ENCODE assay signal across 8 cellular contexts in genomic region chr6:125584468-125584939, GRCh38.
DNase-seq lines count a peak whose midpoint lies in the region; ATAC-seq and TF ChIP-seq lines count a peak whose summit lies in the region.

No MANE protein-coding gene starts in this region.

- CTCF ChIA-PET in WTC11 (lab: Charles Lee): interaction anchor here (1.0 to 1.1 kb wide), 2 partner anchors 27 to 169 kb away, joined by 4 to 5 read pairs; no protein-coding TSS in a partner anchor

- H3K36me3 ChIP-seq in HUES64 (ENCODE audit: insufficient read depth, low read length): no peaks in the 10 kb centered on the region

- intact Hi-C loops in left cardiac atrium (cut with DNase I): loop anchor here in 1 of 2 donors (10.0 kb wide), 1 partner anchor 160 kb away; the partner anchor contains the start of gene HEY2

- no peak overlapping the region for H3K4me3 Mint-ChIP-seq in WTC11

- H3K36me3 Mint-ChIP-seq in WTC11: no peaks in the 10 kb centered on the region

- peak overlapping the region; percentile 60; the same call in 1 of the 2 replicates for H3K27ac ChIP-seq in HUES64 (ENCODE audit: low read depth, low read length)

- 18% methylated on average over 9 of the region's 9 CpGs for WGBS in HUES64

- H3K27me3 ChIP-seq in HUES64 (ENCODE audit: insufficient read depth, low read length): no peaks in the 10 kb centered on the region

- H3K27ac Mint-ChIP-seq in WTC11: peak overlapping the region; percentile 23; the same call in 1 of the 2 replicates

- DNase-seq in WTC11 (ENCODE audit: low spot score): peak; percentile 65
- peak; percentile 21 for DNase-seq in left cardiac atrium
- peak; percentile 63 for DNase-seq in retina
- DNase-seq in activated naive CD4-positive, alpha-beta T cell (lab: John Stamatoyannopoulos, UW): no peak
- DNase-seq in AG08396 (ENCODE audit: low spot score): no peak

- peaks cover 46% of the 10 kb centered on the region for H3K4me1 Mint-ChIP-seq in WTC11

- TF ChIP-seq CTCF in WTC11 (IDR thresholded peaks at IDR 0.05): no peak

- no peaks in the 10 kb centered on the region for H3K9me3 ChIP-seq in HUES64 (ENCODE audit: insufficient read depth, low read depth, low read length)

- peak; percentile 98 for ATAC-seq in WTC11
- peak; percentile 53 to 61 for ATAC-seq in left cardiac atrium
- no peak for ATAC-seq in HG03045 (IDR thresholded peaks at IDR 0.05; ENCODE audit: unreplicated experiment)
- ATAC-seq in HG03196 (IDR thresholded peaks at IDR 0.05; ENCODE audit: unreplicated experiment): no peak

- H3K27me3 Mint-ChIP-seq in WTC11 (ENCODE audit: low read depth): peaks cover 4% of the 10 kb centered on the region

- H3K9ac ChIP-seq in HUES64 (ENCODE audit: low read depth, low read length): no peak overlapping the region

- no peak overlapping the region for H3K4me3 ChIP-seq in HUES64 (ENCODE audit: low read length)

- POLR2A ChIA-PET in WTC11 (lab: Charles Lee): interaction anchor here (1.0 kb wide), 1 partner anchor 163 kb away, joined by 3 read pairs; no protein-coding TSS in a partner anchor

- peaks cover 15% of the 10 kb centered on the region for H3K4me1 ChIP-seq in HUES64 (ENCODE audit: insufficient read depth, low read length)

- H3K9me3 Mint-ChIP-seq in WTC11: peaks cover 2% of the 10 kb centered on the region

TF ChIP-seq in WTC11, 78 proteins besides CTCF, POLR2A, EP300 and RAD21 (continues in another document):
- TF ChIP-seq ZNF425 (CRISPR knock-in tag; conservative IDR thresholded peaks at IDR 0.05): no peak
- TF ChIP-seq TEAD1 (CRISPR knock-in tag; IDR thresholded peaks at IDR 0.05): peak; percentile 30; the same call in 1 of the 2 replicates
- TF ChIP-seq NFE2L1 (CRISPR knock-in tag; IDR thresholded peaks at IDR 0.05): no peak
- TF ChIP-seq E2F4 (CRISPR knock-in tag; IDR thresholded peaks at IDR 0.05; ENCODE audit: borderline replicate concordance, low read depth): no peak
- no peak for TF ChIP-seq TCF7 (CRISPR knock-in tag; IDR thresholded peaks at IDR 0.05; ENCODE audit: low read depth)
- peak; percentile 77; the same call in 1 of the 2 replicates for TF ChIP-seq USF1 (CRISPR knock-in tag; IDR thresholded peaks at IDR 0.05)
- peak; percentile 34; the same call in 1 of the 2 replicates for TF ChIP-seq SP1 (CRISPR knock-in tag; conservative IDR thresholded peaks at IDR 0.05)
- TF ChIP-seq STAT6 (CRISPR knock-in tag; conservative IDR thresholded peaks at IDR 0.05; ENCODE audit: low read depth): no peak
- no peak for TF ChIP-seq SOX15 (CRISPR knock-in tag; IDR thresholded peaks at IDR 0.05)
- 0 out of 2 replicates have a peak, but pooled peaks have one; percentile 31 for TF ChIP-seq ZBTB21 (CRISPR knock-in tag; IDR thresholded peaks at IDR 0.05; ENCODE audit: borderline replicate concordance)
- TF ChIP-seq PRDM15 (CRISPR knock-in tag; IDR thresholded peaks at IDR 0.05): no peak
- TF ChIP-seq FOXJ3 (CRISPR knock-in tag; IDR thresholded peaks at IDR 0.05; ENCODE audit: borderline replicate concordance): no peak
- no peak for TF ChIP-seq KAT7 (CRISPR knock-in tag; IDR thresholded peaks at IDR 0.05; ENCODE audit: borderline replicate concordance)
- TF ChIP-seq MAX (CRISPR knock-in tag; IDR thresholded peaks at IDR 0.05): peak; percentile 39; the same call in 1 of the 2 replicates
- no peak for TF ChIP-seq E2F1 (CRISPR knock-in tag; IDR thresholded peaks at IDR 0.05)
- TF ChIP-seq ZNF671 (CRISPR knock-in tag; IDR thresholded peaks at IDR 0.05): no peak

Comparison
In these comparisons a context has a peak if more than half of its experiments do, and no peak if none do; other contexts are left out.
1. ATAC-seq: peak in WTC11 (single experiment) and left cardiac atrium (2 of 2); none in HG03045 (single experiment) and HG03196 (single experiment).
2. DNase-seq: peak in WTC11 (single experiment), left cardiac atrium (single experiment) and retina (single experiment); none in activated naive CD4-positive, alpha-beta T cell (0 of 4) and AG08396 (single experiment).